ENCODE assay signal across 8 cellular contexts in genomic region chr6:33118525-33119123, GRCh38. TPM values are rescaled to one million over a fixed set of nuclear protein-coding genes. Genes with fewer than 3 reads are reported as not detected.
A peak's percentile ranks its signal among the peaks of the same experiment; 100 is the strongest.
DNase-seq lines count a peak whose midpoint lies in the region; ATAC-seq and TF ChIP-seq lines count a peak whose summit lies in the region.

No MANE protein-coding gene starts in this region.

- CTCF ChIA-PET in naive thymus-derived CD4-positive, alpha-beta T cell (lab: Charles Lee): interaction anchor here (0.7 to 2.0 kb wide), 5 partner anchors 10 to 130 kb away, joined by 3 to 16 read pairs (median 4); no protein-coding TSS in a partner anchor

- no peak for TF ChIP-seq POLR2A in GM18505 (IDR thresholded peaks at IDR 0.05; ENCODE audit: borderline replicate concordance, extremely low read depth, insufficient read depth, insufficient read length)

- no peak overlapping the region for H3K4me3 Mint-ChIP-seq in endothelial cell (ENCODE audit: unreplicated experiment)
- H3K4me3 Mint-ChIP-seq in naive thymus-derived CD4-positive, alpha-beta T cell: peak overlapping the region in 1 of 10 donors; percentile 12

- peaks cover 0 to 4% of the 10 kb centered on the region in 2 donors for H3K4me1 ChIP-seq in naive thymus-derived CD4-positive, alpha-beta T cell (ENCODE audit: control insufficient read depth in 2 of 2, insufficient read depth in 2 of 2, low read length in 2 of 2)

- peaks cover 13% of the 10 kb centered on the region for H3K4me1 Mint-ChIP-seq in endothelial cell (ENCODE audit: unreplicated experiment)
- H3K4me1 Mint-ChIP-seq in naive thymus-derived CD4-positive, alpha-beta T cell: peaks cover 4 to 21% (median 13%) of the 10 kb centered on the region in 7 donors

- H3K27me3 ChIP-seq in naive thymus-derived CD4-positive, alpha-beta T cell (ENCODE audit: control insufficient read depth in 2 of 2, insufficient read depth in 2 of 2, low read length in 2 of 2): peaks cover 0 to 12% of the 10 kb centered on the region in 2 donors

- TF ChIP-seq CTCF in endothelial cell (IDR thresholded peaks at IDR 0.05; ENCODE audit: unreplicated experiment): peak; percentile 97

- H3K36me3 Mint-ChIP-seq in endothelial cell (ENCODE audit: low read depth, unreplicated experiment): peaks cover under 1% of the 10 kb centered on the region
- peaks cover 0 to 3% (median under 1%) of the 10 kb centered on the region in 5 donors for H3K36me3 Mint-ChIP-seq in naive thymus-derived CD4-positive, alpha-beta T cell

- peaks cover 0 to 6% (median 0%) of the 10 kb centered on the region in 3 experiments for H3K9me3 ChIP-seq in naive thymus-derived CD4-positive, alpha-beta T cell (ENCODE audit: control insufficient read depth in 2 of 3, low read length in 3 of 3)

- peak; percentile 85 for ATAC-seq in naive thymus-derived CD4-positive, alpha-beta T cell
- no peak for ATAC-seq in GM21529 (IDR thresholded peaks at IDR 0.05; ENCODE audit: unreplicated experiment)
- ATAC-seq in GM18505 (IDR thresholded peaks at IDR 0.05; ENCODE audit: unreplicated experiment): no peak

- H3K27ac Mint-ChIP-seq in endothelial cell (ENCODE audit: unreplicated experiment): no peak overlapping the region
- no peak overlapping the region for H3K27ac Mint-ChIP-seq in naive thymus-derived CD4-positive, alpha-beta T cell

- POLR2A ChIA-PET in naive thymus-derived CD4-positive, alpha-beta T cell (lab: Charles Lee): no interaction called here

- H3K9me3 Mint-ChIP-seq in endothelial cell (ENCODE audit: unreplicated experiment): peaks cover 4% of the 10 kb centered on the region
- H3K9me3 Mint-ChIP-seq in naive thymus-derived CD4-positive, alpha-beta T cell: peaks cover 0 to 7% (median 4%) of the 10 kb centered on the region in 11 donors

- H3K27me3 Mint-ChIP-seq in endothelial cell (ENCODE audit: unreplicated experiment): peaks cover 9% of the 10 kb centered on the region
- H3K27me3 Mint-ChIP-seq in naive thymus-derived CD4-positive, alpha-beta T cell: peaks cover 40 to 79% (median 45%) of the 10 kb centered on the region in 5 donors

- H3K4me3 ChIP-seq in naive thymus-derived CD4-positive, alpha-beta T cell (ENCODE audit: low read length): no peak overlapping the region

- peak; percentile 74 for DNase-seq in ELR (ENCODE audit: low read depth)
- DNase-seq in Kasumi-1 (lab: John Stamatoyannopoulos, UW): peak; percentile 41 to 66
- peak; percentile 53 for DNase-seq in RPMI7951 (ENCODE audit: low read depth)
- no peak for DNase-seq in endothelial cell (ENCODE audit: low spot score)
- DNase-seq in naive thymus-derived CD4-positive, alpha-beta T cell: peak in 7 of 9 donors; percentile 44 to 75 (median 65)
- no peak for DNase-seq in effector CD8-positive, alpha-beta T cell (lab: John Stamatoyannopoulos, UW)

- no peak overlapping the region for H3K27ac ChIP-seq in naive thymus-derived CD4-positive, alpha-beta T cell (ENCODE audit: low read depth, low read length)

- intact Hi-C loops in naive thymus-derived CD4-positive, alpha-beta T cell (cut with micrococcal nuclease): loop anchor here (1.0 to 5.0 kb wide), 8 partner anchors 30 to 227 kb away; no protein-coding TSS in a partner anchor

- no peaks in the 10 kb centered on the region for H3K36me3 ChIP-seq in naive thymus-derived CD4-positive, alpha-beta T cell (ENCODE audit: control insufficient read depth in 2 of 3, insufficient read depth in 3 of 3, low read length in 3 of 3)

RNA-seq across cellular contexts. Expression of gene HLA-DPB1, which starts 42.8 kb away (rescaled TPM):
- total RNA-seq in RPMI7951 (2014; rRNA removed; shearing (Covaris generic)): 29.6 and 35.4 TPM in 2 replicates
- total RNA-seq in endothelial cell (ENCODE audit: unreplicated experiment): 14.4 TPM
- 100 to 1,000 TPM in 1 of 5 experiments, 10 to 100 TPM in 4; 13.7 to 308 (median 43.3) TPM for total RNA-seq in naive thymus-derived CD4-positive, alpha-beta T cell
- 10 to 100 TPM; 24.9 to 87.6 TPM for polyA plus RNA-seq in naive thymus-derived CD4-positive, alpha-beta T cell

RNA-seq across cellular contexts. Expression of gene HLA-DPA1, which starts 45.2 kb away (rescaled TPM):
- 4.4 and 10.0 TPM in 2 replicates for total RNA-seq in RPMI7951 (2014; rRNA removed; shearing (Covaris generic))
- total RNA-seq in endothelial cell (ENCODE audit: unreplicated experiment): 8.5 TPM
- 100 to 1,000 TPM in 2 of 5 experiments, 10 to 100 TPM in 3; 20.2 to 295 (median 45.6) TPM for total RNA-seq in naive thymus-derived CD4-positive, alpha-beta T cell
- 10 to 100 TPM; 21.1 to 67.0 TPM for polyA plus RNA-seq in naive thymus-derived CD4-positive, alpha-beta T cell

Comparison
In these comparisons a context has a peak if more than half of its experiments do, and no peak if none do; other contexts are left out.
1. DNase-seq: peak in ELR (single experiment), Kasumi-1 (2 of 2), RPMI7951 (single experiment) and naive thymus-derived CD4-positive, alpha-beta T cell (7 of 9); none in endothelial cell (single experiment) and effector CD8-positive, alpha-beta T cell (single experiment).